20 cellular contexts compared by ENCODE assay signal in the genomic region with DNA sequence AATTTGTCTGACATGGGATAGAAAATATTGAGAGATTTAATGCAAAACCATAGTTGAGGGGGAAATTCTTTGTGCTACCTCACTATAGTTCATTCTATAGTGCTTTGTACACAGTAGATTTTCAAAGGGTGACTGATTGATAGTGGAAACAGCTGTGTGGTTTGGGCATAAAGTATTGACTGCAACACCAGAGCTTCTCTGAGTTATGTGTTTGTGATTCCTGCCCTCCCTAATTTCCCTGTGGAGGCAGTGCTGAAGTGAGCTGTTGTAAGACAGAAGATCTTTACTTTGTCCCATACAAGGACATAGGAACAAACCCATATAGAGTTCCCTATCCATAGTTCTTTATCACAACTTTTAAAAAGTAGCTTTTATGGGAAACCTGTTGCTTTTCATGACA. TPM values are rescaled to one million over a fixed set of nuclear protein-coding genes. Genes with fewer than 3 reads are reported as not detected.
"Had no signal": no experiment of that assay in that cellular context is flagged by ENCODE, and none has a peak within 500 bp of the region (broad histone marks: within the 10 kb centered on the region; RNA-seq: fewer than 3 reads in every experiment).

No MANE protein-coding gene starts in this region.

- H3K4me3 ChIP-seq: MG63 had no signal

- FAIRE-seq: RCC 7860 had no signal

- H3K9me3 ChIP-seq: MG63, SK-N-SH had no signal

- DNase-seq: KBM-7, MG63, NCI-H1092, NCI-H1436, NCI-H187, NCI-H2029, NCI-H2081 treated with DMSO at 0.1 percent for 48 hours, NCI-H2171, NCI-H226, NCI-H446, NCI-H510A, NCI-H524 treated with DMSO at 0.1 percent for 48 hours, NCI-H69, NCI-H774, Right ventricle myocardium superior, RPMI8226, SIG-M5, SK-N-SH had no signal

- H3K27me3 ChIP-seq: MG63 had no signal

RNA-seq across cellular contexts. Expression of a gene that starts 47.1 kb away (rescaled TPM):
- total RNA-seq: HT1080 had no signal
